In genomic region chrX:133776072-133776471, GRCh38 we compare ENCODE assay signal across 9 cellular contexts.
DNase-seq lines count a peak whose midpoint lies in the region; ATAC-seq and TF ChIP-seq lines count a peak whose summit lies in the region.
"Had no signal": no experiment of that assay in that cellular context is flagged by ENCODE, and none has a peak within 500 bp of the region (broad histone marks: within the 10 kb centered on the region; RNA-seq: fewer than 3 reads in every experiment).

No MANE protein-coding gene starts in this region.

- no peaks in the 10 kb centered on the region for H3K36me3 ChIP-seq in heart left ventricle

- no peaks in the 10 kb centered on the region for H3K36me3 Mint-ChIP-seq in stimulated activated naive B cell treated with anti-CD40 and anti-IgM and Interleukin-4, amounts not matched to agents 10 μg/mL and 1 μg/mL and 100 μg/mL, for 72 hours
- H3K36me3 Mint-ChIP-seq: activated naive CD4-positive, alpha-beta T cell treated with anti-CD3 and anti-CD28 coated beads, Interleukin-2, amount 50 U/mL, for 72 hours had no signal

- H3K27me3 ChIP-seq in heart left ventricle = peaks cover 0 to 22% (median 0%) of the 10 kb centered on the region in 9 donors

- H3K9me3 ChIP-seq in heart left ventricle = no peaks in the 10 kb centered on the region

- intact Hi-C loops in heart left ventricle (cut with DNase I) = no loop called here
- intact Hi-C loops in Right ventricle myocardium inferior (cut with DNase I) = no loop called here

- no peak overlapping the region for H3K27ac Mint-ChIP-seq in stimulated activated naive B cell treated with anti-CD40 and anti-IgM and Interleukin-4, amounts not matched to agents 10 μg/mL and 1 μg/mL and 100 μg/mL, for 72 hours
- H3K27ac Mint-ChIP-seq: activated naive CD4-positive, alpha-beta T cell treated with anti-CD3 and anti-CD28 coated beads, Interleukin-2, amount 50 U/mL, for 72 hours had no signal

- H3K4me1 Mint-ChIP-seq in stimulated activated naive B cell treated with anti-CD40 and anti-IgM and Interleukin-4, amounts not matched to agents 10 μg/mL and 1 μg/mL and 100 μg/mL, for 72 hours = no peaks in the 10 kb centered on the region

- no peak overlapping the region for H3K4me3 Mint-ChIP-seq in stimulated activated naive B cell treated with anti-CD40 and anti-IgM and Interleukin-4, amounts not matched to agents 10 μg/mL and 1 μg/mL and 100 μg/mL, for 72 hours

- WGBS in heart left ventricle, 4 donors = 35 to 58% (median 51%) methylated on average over 7 of the region's 7 CpGs

- no peaks in the 10 kb centered on the region for H3K9me3 Mint-ChIP-seq in stimulated activated naive B cell treated with anti-CD40 and anti-IgM and Interleukin-4, amounts not matched to agents 10 μg/mL and 1 μg/mL and 100 μg/mL, for 72 hours
- H3K9me3 Mint-ChIP-seq: activated naive CD4-positive, alpha-beta T cell treated with anti-CD3 and anti-CD28 coated beads, Interleukin-2, amount 50 U/mL, for 72 hours had no signal

- H3K4me3 ChIP-seq in heart left ventricle (no peak overlapping the region), fibroblast of mammary gland (ENCODE audit: control insufficient read depth, low read depth, low read length) (no peak overlapping the region)

- H3K4me1 ChIP-seq in heart left ventricle = no peaks in the 10 kb centered on the region

- DNase-seq in heart left ventricle (no peak), Right ventricle myocardium inferior (ENCODE audit: missing footprints) (no peak), fibroblast of mammary gland (ENCODE audit: low read depth) (no peak), HCEC 1CT (no peak)
- peak; percentile 23 to 25 for DNase-seq in activated CD4-positive, alpha-beta T cell treated with anti-CD3 and anti-CD28 coated beads for 24 hours (ENCODE audit: low read depth in 2 of 2)
- peak; percentile 7 to 21 for DNase-seq in stimulated activated CD4-positive, alpha-beta T cell treated with anti-CD3 and anti-CD28 coated beads, Interleukin-4, amount 100 ng/mL, for 48 hours (ENCODE audit: low read depth in 2 of 2)
- DNase-seq in stimulated activated naive B cell treated with anti-CD40 and anti-IgM and Interleukin-4, amounts not matched to agents 10 μg/mL and 1 μg/mL and 100 μg/mL, for 72 hours = no peak

- no peak overlapping the region for H3K27ac ChIP-seq in heart left ventricle

- H3K27me3 Mint-ChIP-seq in stimulated activated naive B cell treated with anti-CD40 and anti-IgM and Interleukin-4, amounts not matched to agents 10 μg/mL and 1 μg/mL and 100 μg/mL, for 72 hours = peaks cover 0 to 8% of the 10 kb centered on the region in 2 donors

- no peak for ATAC-seq in heart left ventricle
- no peak for ATAC-seq in Right ventricle myocardium inferior
- ATAC-seq in GM21423 (IDR thresholded peaks at IDR 0.05; ENCODE audit: unreplicated experiment) = no peak
- ATAC-seq in stimulated activated naive B cell treated with anti-CD40 and anti-IgM and Interleukin-4, amounts not matched to agents 10 μg/mL and 1 μg/mL and 100 μg/mL, for 72 hours (replicated peaks) = no peak

- no peak for TF ChIP-seq POLR2A in heart left ventricle (IDR thresholded peaks at IDR 0.05)

- TF ChIP-seq CTCF in heart left ventricle (IDR thresholded peaks at IDR 0.05) (peak in 11 of 12 donors; percentile 15 to 46 (median 35)), fibroblast of mammary gland (conservative IDR thresholded peaks at IDR 0.05; ENCODE audit: control insufficient read depth, insufficient read depth, low read depth, low read length) (peak; percentile 50)

Comparison
In these comparisons a context has a peak if more than half of its experiments do, and no peak if none do; other contexts are left out.
1. DNase-seq: peak in activated CD4-positive, alpha-beta T cell treated with anti-CD3 and anti-CD28 coated beads for 24 hours (2 of 2) and stimulated activated CD4-positive, alpha-beta T cell treated with anti-CD3 and anti-CD28 coated beads, Interleukin-4, amount 100 ng/mL, for 48 hours (2 of 2); none in heart left ventricle (0 of 5), Right ventricle myocardium inferior (single experiment), fibroblast of mammary gland (single experiment), HCEC 1CT (single experiment) and stimulated activated naive B cell treated with anti-CD40 and anti-IgM and Interleukin-4, amounts not matched to agents 10 μg/mL and 1 μg/mL and 100 μg/mL, for 72 hours (single experiment).